ENCODE assay signal across 8 cellular contexts in genomic region chr9:36748322-36748899, GRCh38.
DNase-seq lines count a peak whose midpoint lies in the region; ATAC-seq and TF ChIP-seq lines count a peak whose summit lies in the region.

No MANE protein-coding gene starts in this region.

- no peaks in the 10 kb centered on the region for H3K9me2 ChIP-seq in hepatocyte (replicated peaks; ENCODE audit: insufficient read depth)

- no peak overlapping the region for H2AFZ ChIP-seq in hepatocyte

- no peaks in the 10 kb centered on the region for H4K20me1 ChIP-seq in hepatocyte (ENCODE audit: insufficient read depth, poor library complexity, severe bottlenecking)

- H3K4me1 ChIP-seq in A673 (ENCODE audit: insufficient read depth, low read length, poor library complexity, severe bottlenecking) (no peaks in the 10 kb centered on the region), hepatocyte (ENCODE audit: insufficient read depth) (no peaks in the 10 kb centered on the region), esophagus muscularis mucosa (no peaks in the 10 kb centered on the region)

- intact Hi-C loops in A673 (cut with micrococcal nuclease; ENCODE audit: unreplicated experiment) (no loop called here), esophagus muscularis mucosa (cut with DNase I) (no loop called here)

- no peak overlapping the region for H3K4me2 ChIP-seq in hepatocyte

- POLR2A ChIA-PET in A673 (lab: Charles Lee; ENCODE audit: low non-redundant PET) (no interaction called here), HEK293T (lab: Yijun Ruan, JAX) (no interaction called here)

- no peak overlapping the region for H3K27ac ChIP-seq in A673 (ENCODE audit: low read depth, low read length, poor library complexity, severe bottlenecking)
- no peak overlapping the region for H3K27ac ChIP-seq in hepatocyte
- H3K27ac ChIP-seq in esophagus muscularis mucosa (replicated peaks in 1 of 4), result no peak overlapping the region

- no peaks in the 10 kb centered on the region for H3K36me3 ChIP-seq in A673 (ENCODE audit: insufficient read depth, low read length, poor library complexity, severe bottlenecking)
- H3K36me3 ChIP-seq in hepatocyte (replicated peaks; ENCODE audit: insufficient read depth, low read depth), result no peaks in the 10 kb centered on the region
- no peaks in the 10 kb centered on the region for H3K36me3 ChIP-seq in esophagus muscularis mucosa

- no peak overlapping the region for H3K4me3 ChIP-seq in A673 (ENCODE audit: low read depth, low read length, poor library complexity, severe bottlenecking)
- H3K4me3 ChIP-seq in hepatocyte, result no peak overlapping the region
- H3K4me3 ChIP-seq in esophagus muscularis mucosa, result no peak overlapping the region

- TF ChIP-seq CTCF in A673 (conservative IDR thresholded peaks at IDR 0.05; ENCODE audit: low read depth, low read length) (no peak), hepatocyte (IDR thresholded peaks at IDR 0.05; ENCODE audit: poor library complexity) (no peak), esophagus muscularis mucosa (IDR thresholded peaks at IDR 0.05) (no peak)

- ATAC-seq in GM18873 (IDR thresholded peaks at IDR 0.05; ENCODE audit: low FRiP score, unreplicated experiment), result no peak

- no peak for TF ChIP-seq POLR2A in esophagus muscularis mucosa (IDR thresholded peaks at IDR 0.05; ENCODE audit: low read depth)

- TF ChIP-seq EP300 in esophagus muscularis mucosa (IDR thresholded peaks at IDR 0.05), result no peak

- CTCF ChIA-PET in A673 (lab: Charles Lee) (no interaction called here), HEK293T (lab: Yijun Ruan, JAX) (no interaction called here)

- H3K27me3 ChIP-seq in A673 (replicated peaks; ENCODE audit: insufficient read depth, low read depth, low read length, poor library complexity) (peaks cover 46% of the 10 kb centered on the region), hepatocyte (peaks cover 17% of the 10 kb centered on the region), esophagus muscularis mucosa (peaks cover 0 to 76% (median 4%) of the 10 kb centered on the region in 4 donors)

- BruUV-seq in A673 (replicated peaks; lab: Mats Ljungman, UMichigan), result no TSS peak

- WGBS in hepatocyte (ENCODE audit: low lambda C conversion rate, missing lambda C conversion rate), result 28% methylated on average over 13 of the region's 13 CpGs
- WGBS in esophagus muscularis mucosa, result 23% methylated on average over 13 of the region's 13 CpGs

- no peaks in the 10 kb centered on the region for H3K79me2 ChIP-seq in hepatocyte

- H3K9me3 ChIP-seq in A673 (ENCODE audit: low read depth, low read length, poor library complexity, severe bottlenecking), result no peaks in the 10 kb centered on the region
- H3K9me3 ChIP-seq in hepatocyte (ENCODE audit: low read depth), result no peaks in the 10 kb centered on the region
- H3K9me3 ChIP-seq in esophagus muscularis mucosa, result no peaks in the 10 kb centered on the region

- DNase-seq in A673 (ENCODE audit: low spot score) (peak; percentile 58), HEK293T (ENCODE audit: extremely low spot score) (peak; percentile 71), hepatocyte (ENCODE audit: low spot score) (peak; percentile 82), NCI-H2107 (lab: John Stamatoyannopoulos, UW) (no peak), NCI-H1694 treated with DMSO at 0.1 percent for 48 hours (lab: John Stamatoyannopoulos, UW) (no peak), esophagus muscularis mucosa (ENCODE audit: extremely low spot score) (no peak)
- peak; percentile 61 for DNase-seq in activated CD8-positive, alpha-beta memory T cell treated with anti-CD3 and anti-CD28 coated beads, Interleukin-2, amount 50 U/mL, for 48 hours

TF ChIP-seq in HEK293T, 16 proteins besides CTCF, POLR2A, EP300 and RAD21:
- TF ChIP-seq BHLHE40 (IDR thresholded peaks at IDR 0.05; ENCODE audit: borderline replicate concordance), result no peak

Comparison
In these comparisons a context has a peak if more than half of its experiments do, and no peak if none do; other contexts are left out.
1. DNase-seq: peak in A673 (single experiment), HEK293T (single experiment), activated CD8-positive, alpha-beta memory T cell treated with anti-CD3 and anti-CD28 coated beads, Interleukin-2, amount 50 U/mL, for 48 hours (single experiment) and hepatocyte (single experiment); none in NCI-H2107 (single experiment), NCI-H1694 treated with DMSO at 0.1 percent for 48 hours (single experiment) and esophagus muscularis mucosa (single experiment).